ENCODE assay signal across 2 cellular contexts in genomic region chr5:103514381-103514780, GRCh38.
TF ChIP-seq lines count a peak whose summit lies in the region.

No MANE protein-coding gene starts in this region.

TF ChIP-seq in GM23338, 12 proteins besides CTCF, POLR2A, EP300 and RAD21:
- no peak for TF ChIP-seq STAT1 (IDR thresholded peaks at IDR 0.05; ENCODE audit: unreplicated experiment)
- TF ChIP-seq, protein P1, sequence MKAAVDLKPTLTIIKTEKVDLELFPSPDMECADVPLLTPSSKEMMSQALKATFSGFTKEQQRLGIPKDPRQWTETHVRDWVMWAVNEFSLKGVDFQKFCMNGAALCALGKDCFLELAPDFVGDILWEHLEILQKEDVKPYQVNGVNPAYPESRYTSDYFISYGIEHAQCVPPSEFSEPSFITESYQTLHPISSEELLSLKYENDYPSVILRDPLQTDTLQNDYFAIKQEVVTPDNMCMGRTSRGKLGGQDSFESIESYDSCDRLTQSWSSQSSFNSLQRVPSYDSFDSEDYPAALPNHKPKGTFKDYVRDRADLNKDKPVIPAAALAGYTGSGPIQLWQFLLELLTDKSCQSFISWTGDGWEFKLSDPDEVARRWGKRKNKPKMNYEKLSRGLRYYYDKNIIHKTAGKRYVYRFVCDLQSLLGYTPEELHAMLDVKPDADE (IDR thresholded peaks at IDR 0.05) = no peak
- TF ChIP-seq CREB1 (CRISPR knock-in tag; IDR thresholded peaks at IDR 0.05; ENCODE audit: low read depth) = no peak
- TF ChIP-seq EZH2 (IDR thresholded peaks at IDR 0.05; ENCODE audit: low read depth, unreplicated experiment) = no peak
- TF ChIP-seq ZNF331 (CRISPR knock-in tag; IDR thresholded peaks at IDR 0.05; ENCODE audit: low read depth) = no peak
- TF ChIP-seq NANOG (IDR thresholded peaks at IDR 0.05; ENCODE audit: borderline replicate concordance) = no peak

TF ChIP-seq in HepG2, 621 proteins besides CTCF, POLR2A, EP300 and RAD21:
- TF ChIP-seq ZNF687 (CRISPR knock-in tag; IDR thresholded peaks at IDR 0.05) = no peak
- TF ChIP-seq TFAP4 (IDR thresholded peaks at IDR 0.05; ENCODE audit: borderline replicate concordance, low read depth) = no peak
- TF ChIP-seq FOXA3 (CRISPR knock-in tag; IDR thresholded peaks at IDR 0.05) = no peak
- TF ChIP-seq ISX (CRISPR knock-in tag; conservative IDR thresholded peaks at IDR 0.05) = no peak
- no peak for TF ChIP-seq TOE1 (CRISPR knock-in tag; IDR thresholded peaks at IDR 0.05)
- no peak for TF ChIP-seq ZNF276 (CRISPR knock-in tag; IDR thresholded peaks at IDR 0.05; ENCODE audit: low read depth)
- no peak for TF ChIP-seq ZNF547 (CRISPR knock-in tag; IDR thresholded peaks at IDR 0.05)
- TF ChIP-seq SOX13 (IDR thresholded peaks at IDR 0.05) = no peak
- no peak for TF ChIP-seq SOX13 (CRISPR knock-in tag; conservative IDR thresholded peaks at IDR 0.05 in 1 of 2, IDR thresholded peaks at IDR 0.05 in 1 of 2)
- no peak for TF ChIP-seq ZKSCAN1 (IDR thresholded peaks at IDR 0.05; ENCODE audit: low read length)
- TF ChIP-seq HCFC1 (IDR thresholded peaks at IDR 0.05; ENCODE audit: low read depth, low read length) = no peak
- TF ChIP-seq, protein P2, sequence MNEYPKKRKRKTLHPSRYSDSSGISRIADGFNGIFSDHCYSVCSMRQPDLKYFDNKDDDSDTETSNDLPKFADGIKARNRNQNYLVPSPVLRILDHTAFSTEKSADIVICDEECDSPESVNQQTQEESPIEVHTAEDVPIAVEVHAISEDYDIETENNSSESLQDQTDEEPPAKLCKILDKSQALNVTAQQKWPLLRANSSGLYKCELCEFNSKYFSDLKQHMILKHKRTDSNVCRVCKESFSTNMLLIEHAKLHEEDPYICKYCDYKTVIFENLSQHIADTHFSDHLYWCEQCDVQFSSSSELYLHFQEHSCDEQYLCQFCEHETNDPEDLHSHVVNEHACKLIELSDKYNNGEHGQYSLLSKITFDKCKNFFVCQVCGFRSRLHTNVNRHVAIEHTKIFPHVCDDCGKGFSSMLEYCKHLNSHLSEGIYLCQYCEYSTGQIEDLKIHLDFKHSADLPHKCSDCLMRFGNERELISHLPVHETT (CRISPR knock-in tag; conservative IDR thresholded peaks at IDR 0.05) = no peak
- TF ChIP-seq, protein P3, sequence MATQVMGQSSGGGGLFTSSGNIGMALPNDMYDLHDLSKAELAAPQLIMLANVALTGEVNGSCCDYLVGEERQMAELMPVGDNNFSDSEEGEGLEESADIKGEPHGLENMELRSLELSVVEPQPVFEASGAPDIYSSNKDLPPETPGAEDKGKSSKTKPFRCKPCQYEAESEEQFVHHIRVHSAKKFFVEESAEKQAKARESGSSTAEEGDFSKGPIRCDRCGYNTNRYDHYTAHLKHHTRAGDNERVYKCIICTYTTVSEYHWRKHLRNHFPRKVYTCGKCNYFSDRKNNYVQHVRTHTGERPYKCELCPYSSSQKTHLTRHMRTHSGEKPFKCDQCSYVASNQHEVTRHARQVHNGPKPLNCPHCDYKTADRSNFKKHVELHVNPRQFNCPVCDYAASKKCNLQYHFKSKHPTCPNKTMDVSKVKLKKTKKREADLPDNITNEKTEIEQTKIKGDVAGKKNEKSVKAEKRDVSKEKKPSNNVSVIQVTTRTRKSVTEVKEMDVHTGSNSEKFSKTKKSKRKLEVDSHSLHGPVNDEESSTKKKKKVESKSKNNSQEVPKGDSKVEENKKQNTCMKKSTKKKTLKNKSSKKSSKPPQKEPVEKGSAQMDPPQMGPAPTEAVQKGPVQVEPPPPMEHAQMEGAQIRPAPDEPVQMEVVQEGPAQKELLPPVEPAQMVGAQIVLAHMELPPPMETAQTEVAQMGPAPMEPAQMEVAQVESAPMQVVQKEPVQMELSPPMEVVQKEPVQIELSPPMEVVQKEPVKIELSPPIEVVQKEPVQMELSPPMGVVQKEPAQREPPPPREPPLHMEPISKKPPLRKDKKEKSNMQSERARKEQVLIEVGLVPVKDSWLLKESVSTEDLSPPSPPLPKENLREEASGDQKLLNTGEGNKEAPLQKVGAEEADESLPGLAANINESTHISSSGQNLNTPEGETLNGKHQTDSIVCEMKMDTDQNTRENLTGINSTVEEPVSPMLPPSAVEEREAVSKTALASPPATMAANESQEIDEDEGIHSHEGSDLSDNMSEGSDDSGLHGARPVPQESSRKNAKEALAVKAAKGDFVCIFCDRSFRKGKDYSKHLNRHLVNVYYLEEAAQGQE (IDR thresholded peaks at IDR 0.05; ENCODE audit: borderline replicate concordance in 1 of 2, low read depth in 1 of 2, low read length in 2 of 2) = no peak
- no peak for TF ChIP-seq AKAP8 (CRISPR knock-in tag; IDR thresholded peaks at IDR 0.05)
- TF ChIP-seq RORA (CRISPR knock-in tag; IDR thresholded peaks at IDR 0.05) = no peak
- no peak for TF ChIP-seq SNAPC5 (CRISPR knock-in tag; IDR thresholded peaks at IDR 0.05; ENCODE audit: borderline replicate concordance)
- TF ChIP-seq ZNF484 (CRISPR knock-in tag; IDR thresholded peaks at IDR 0.05; ENCODE audit: borderline replicate concordance, low read depth) = no peak
- no peak for TF ChIP-seq ZNF232 (CRISPR knock-in tag; IDR thresholded peaks at IDR 0.05; ENCODE audit: borderline replicate concordance)
- no peak for TF ChIP-seq ZNF546 (CRISPR knock-in tag; conservative IDR thresholded peaks at IDR 0.05)
